In the genomic region with DNA sequence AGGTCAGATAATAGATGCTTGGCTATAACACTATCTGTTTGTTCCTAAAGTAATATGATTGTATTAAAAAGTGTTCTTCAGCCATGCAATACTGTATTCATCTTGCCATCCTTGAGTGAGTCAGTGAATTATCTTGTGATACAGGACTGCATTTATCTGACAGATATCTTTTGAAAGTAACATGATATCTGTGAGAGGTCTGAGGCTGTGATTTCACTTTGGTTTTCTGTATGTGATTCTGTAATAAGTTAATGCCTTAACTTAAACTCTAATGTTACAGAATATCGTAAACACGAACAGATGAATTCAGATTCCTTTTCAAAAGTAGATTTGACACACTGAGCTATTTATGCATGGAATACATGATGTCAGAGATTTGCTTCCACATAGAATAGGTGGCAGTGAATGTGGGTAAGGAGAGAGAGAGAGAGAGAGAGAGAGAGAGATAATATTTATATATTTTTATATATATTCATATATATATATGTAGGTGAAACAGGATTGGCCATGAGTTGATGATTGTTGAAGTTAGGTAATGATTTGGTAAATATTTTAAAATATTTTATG, we compare ENCODE assay signal across 2 cellular contexts.
TF ChIP-seq lines count a peak whose summit lies in the region.

No MANE protein-coding gene starts in this region.

TF ChIP-seq in H1, 55 proteins besides CTCF, POLR2A, EP300 and RAD21 (continued from another document and continues in another):
- TF ChIP-seq, protein P1, sequence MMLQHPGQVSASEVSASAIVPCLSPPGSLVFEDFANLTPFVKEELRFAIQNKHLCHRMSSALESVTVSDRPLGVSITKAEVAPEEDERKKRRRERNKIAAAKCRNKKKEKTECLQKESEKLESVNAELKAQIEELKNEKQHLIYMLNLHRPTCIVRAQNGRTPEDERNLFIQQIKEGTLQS (IDR thresholded peaks at IDR 0.05; ENCODE audit: insufficient read depth, low read depth, low read length) = no peak
- no peak for TF ChIP-seq CREB1 (IDR thresholded peaks at IDR 0.05)
- no peak for TF ChIP-seq SP2 (IDR thresholded peaks at IDR 0.05; ENCODE audit: low read length)
- no peak for TF ChIP-seq RXRA (IDR thresholded peaks at IDR 0.05; ENCODE audit: insufficient read depth, low read depth, low read length)
- no peak for TF ChIP-seq CBX5 (IDR thresholded peaks at IDR 0.05; ENCODE audit: low read depth, low read length)
- TF ChIP-seq JUN (IDR thresholded peaks at IDR 0.05; ENCODE audit: low read depth, low read length) = no peak
- no peak for TF ChIP-seq SUZ12 (IDR thresholded peaks at IDR 0.05; ENCODE audit: low read length)
- TF ChIP-seq, protein P2, sequence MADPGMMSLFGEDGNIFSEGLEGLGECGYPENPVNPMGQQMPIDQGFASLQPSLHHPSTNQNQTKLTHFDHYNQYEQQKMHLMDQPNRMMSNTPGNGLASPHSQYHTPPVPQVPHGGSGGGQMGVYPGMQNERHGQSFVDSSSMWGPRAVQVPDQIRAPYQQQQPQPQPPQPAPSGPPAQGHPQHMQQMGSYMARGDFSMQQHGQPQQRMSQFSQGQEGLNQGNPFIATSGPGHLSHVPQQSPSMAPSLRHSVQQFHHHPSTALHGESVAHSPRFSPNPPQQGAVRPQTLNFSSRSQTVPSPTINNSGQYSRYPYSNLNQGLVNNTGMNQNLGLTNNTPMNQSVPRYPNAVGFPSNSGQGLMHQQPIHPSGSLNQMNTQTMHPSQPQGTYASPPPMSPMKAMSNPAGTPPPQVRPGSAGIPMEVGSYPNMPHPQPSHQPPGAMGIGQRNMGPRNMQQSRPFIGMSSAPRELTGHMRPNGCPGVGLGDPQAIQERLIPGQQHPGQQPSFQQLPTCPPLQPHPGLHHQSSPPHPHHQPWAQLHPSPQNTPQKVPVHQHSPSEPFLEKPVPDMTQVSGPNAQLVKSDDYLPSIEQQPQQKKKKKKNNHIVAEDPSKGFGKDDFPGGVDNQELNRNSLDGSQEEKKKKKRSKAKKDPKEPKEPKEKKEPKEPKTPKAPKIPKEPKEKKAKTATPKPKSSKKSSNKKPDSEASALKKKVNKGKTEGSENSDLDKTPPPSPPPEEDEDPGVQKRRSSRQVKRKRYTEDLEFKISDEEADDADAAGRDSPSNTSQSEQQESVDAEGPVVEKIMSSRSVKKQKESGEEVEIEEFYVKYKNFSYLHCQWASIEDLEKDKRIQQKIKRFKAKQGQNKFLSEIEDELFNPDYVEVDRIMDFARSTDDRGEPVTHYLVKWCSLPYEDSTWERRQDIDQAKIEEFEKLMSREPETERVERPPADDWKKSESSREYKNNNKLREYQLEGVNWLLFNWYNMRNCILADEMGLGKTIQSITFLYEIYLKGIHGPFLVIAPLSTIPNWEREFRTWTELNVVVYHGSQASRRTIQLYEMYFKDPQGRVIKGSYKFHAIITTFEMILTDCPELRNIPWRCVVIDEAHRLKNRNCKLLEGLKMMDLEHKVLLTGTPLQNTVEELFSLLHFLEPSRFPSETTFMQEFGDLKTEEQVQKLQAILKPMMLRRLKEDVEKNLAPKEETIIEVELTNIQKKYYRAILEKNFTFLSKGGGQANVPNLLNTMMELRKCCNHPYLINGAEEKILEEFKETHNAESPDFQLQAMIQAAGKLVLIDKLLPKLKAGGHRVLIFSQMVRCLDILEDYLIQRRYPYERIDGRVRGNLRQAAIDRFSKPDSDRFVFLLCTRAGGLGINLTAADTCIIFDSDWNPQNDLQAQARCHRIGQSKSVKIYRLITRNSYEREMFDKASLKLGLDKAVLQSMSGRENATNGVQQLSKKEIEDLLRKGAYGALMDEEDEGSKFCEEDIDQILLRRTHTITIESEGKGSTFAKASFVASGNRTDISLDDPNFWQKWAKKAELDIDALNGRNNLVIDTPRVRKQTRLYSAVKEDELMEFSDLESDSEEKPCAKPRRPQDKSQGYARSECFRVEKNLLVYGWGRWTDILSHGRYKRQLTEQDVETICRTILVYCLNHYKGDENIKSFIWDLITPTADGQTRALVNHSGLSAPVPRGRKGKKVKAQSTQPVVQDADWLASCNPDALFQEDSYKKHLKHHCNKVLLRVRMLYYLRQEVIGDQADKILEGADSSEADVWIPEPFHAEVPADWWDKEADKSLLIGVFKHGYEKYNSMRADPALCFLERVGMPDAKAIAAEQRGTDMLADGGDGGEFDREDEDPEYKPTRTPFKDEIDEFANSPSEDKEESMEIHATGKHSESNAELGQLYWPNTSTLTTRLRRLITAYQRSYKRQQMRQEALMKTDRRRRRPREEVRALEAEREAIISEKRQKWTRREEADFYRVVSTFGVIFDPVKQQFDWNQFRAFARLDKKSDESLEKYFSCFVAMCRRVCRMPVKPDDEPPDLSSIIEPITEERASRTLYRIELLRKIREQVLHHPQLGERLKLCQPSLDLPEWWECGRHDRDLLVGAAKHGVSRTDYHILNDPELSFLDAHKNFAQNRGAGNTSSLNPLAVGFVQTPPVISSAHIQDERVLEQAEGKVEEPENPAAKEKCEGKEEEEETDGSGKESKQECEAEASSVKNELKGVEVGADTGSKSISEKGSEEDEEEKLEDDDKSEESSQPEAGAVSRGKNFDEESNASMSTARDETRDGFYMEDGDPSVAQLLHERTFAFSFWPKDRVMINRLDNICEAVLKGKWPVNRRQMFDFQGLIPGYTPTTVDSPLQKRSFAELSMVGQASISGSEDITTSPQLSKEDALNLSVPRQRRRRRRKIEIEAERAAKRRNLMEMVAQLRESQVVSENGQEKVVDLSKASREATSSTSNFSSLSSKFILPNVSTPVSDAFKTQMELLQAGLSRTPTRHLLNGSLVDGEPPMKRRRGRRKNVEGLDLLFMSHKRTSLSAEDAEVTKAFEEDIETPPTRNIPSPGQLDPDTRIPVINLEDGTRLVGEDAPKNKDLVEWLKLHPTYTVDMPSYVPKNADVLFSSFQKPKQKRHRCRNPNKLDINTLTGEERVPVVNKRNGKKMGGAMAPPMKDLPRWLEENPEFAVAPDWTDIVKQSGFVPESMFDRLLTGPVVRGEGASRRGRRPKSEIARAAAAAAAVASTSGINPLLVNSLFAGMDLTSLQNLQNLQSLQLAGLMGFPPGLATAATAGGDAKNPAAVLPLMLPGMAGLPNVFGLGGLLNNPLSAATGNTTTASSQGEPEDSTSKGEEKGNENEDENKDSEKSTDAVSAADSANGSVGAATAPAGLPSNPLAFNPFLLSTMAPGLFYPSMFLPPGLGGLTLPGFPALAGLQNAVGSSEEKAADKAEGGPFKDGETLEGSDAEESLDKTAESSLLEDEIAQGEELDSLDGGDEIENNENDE (IDR thresholded peaks at IDR 0.05; ENCODE audit: insufficient replicate concordance, low read length) = no peak
- no peak for TF ChIP-seq KDM5A (IDR thresholded peaks at IDR 0.05; ENCODE audit: low read length)
- no peak for TF ChIP-seq KDM1A (IDR thresholded peaks at IDR 0.05; ENCODE audit: borderline replicate concordance, low read length)
- TF ChIP-seq GTF2F1 (IDR thresholded peaks at IDR 0.05; ENCODE audit: borderline replicate concordance, low read depth, low read length) = no peak
- no peak for TF ChIP-seq SP1 (IDR thresholded peaks at IDR 0.05; ENCODE audit: low read depth, low read length)
- no peak for TF ChIP-seq KDM4A (IDR thresholded peaks at IDR 0.05; ENCODE audit: low read depth, low read length, severe bottlenecking)
- no peak for TF ChIP-seq SAP30 (IDR thresholded peaks at IDR 0.05; ENCODE audit: insufficient read depth, insufficient replicate concordance, low read length)
- no peak for TF ChIP-seq PHF8 (conservative IDR thresholded peaks at IDR 0.05; ENCODE audit: low read depth, low read length)
- TF ChIP-seq ZNF274 (IDR thresholded peaks at IDR 0.05; ENCODE audit: borderline replicate concordance, extremely low read depth, low read length) = no peak

TF ChIP-seq in neural cell, 6 proteins besides CTCF, POLR2A, EP300 and RAD21:
- TF ChIP-seq, protein P3, sequence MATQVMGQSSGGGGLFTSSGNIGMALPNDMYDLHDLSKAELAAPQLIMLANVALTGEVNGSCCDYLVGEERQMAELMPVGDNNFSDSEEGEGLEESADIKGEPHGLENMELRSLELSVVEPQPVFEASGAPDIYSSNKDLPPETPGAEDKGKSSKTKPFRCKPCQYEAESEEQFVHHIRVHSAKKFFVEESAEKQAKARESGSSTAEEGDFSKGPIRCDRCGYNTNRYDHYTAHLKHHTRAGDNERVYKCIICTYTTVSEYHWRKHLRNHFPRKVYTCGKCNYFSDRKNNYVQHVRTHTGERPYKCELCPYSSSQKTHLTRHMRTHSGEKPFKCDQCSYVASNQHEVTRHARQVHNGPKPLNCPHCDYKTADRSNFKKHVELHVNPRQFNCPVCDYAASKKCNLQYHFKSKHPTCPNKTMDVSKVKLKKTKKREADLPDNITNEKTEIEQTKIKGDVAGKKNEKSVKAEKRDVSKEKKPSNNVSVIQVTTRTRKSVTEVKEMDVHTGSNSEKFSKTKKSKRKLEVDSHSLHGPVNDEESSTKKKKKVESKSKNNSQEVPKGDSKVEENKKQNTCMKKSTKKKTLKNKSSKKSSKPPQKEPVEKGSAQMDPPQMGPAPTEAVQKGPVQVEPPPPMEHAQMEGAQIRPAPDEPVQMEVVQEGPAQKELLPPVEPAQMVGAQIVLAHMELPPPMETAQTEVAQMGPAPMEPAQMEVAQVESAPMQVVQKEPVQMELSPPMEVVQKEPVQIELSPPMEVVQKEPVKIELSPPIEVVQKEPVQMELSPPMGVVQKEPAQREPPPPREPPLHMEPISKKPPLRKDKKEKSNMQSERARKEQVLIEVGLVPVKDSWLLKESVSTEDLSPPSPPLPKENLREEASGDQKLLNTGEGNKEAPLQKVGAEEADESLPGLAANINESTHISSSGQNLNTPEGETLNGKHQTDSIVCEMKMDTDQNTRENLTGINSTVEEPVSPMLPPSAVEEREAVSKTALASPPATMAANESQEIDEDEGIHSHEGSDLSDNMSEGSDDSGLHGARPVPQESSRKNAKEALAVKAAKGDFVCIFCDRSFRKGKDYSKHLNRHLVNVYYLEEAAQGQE (IDR thresholded peaks at IDR 0.05; ENCODE audit: borderline replicate concordance) = peak; percentile 37
- TF ChIP-seq MXI1 (conservative IDR thresholded peaks at IDR 0.05; ENCODE audit: poor library complexity, severe bottlenecking) (no peak), POLR2AphosphoS5 (IDR thresholded peaks at IDR 0.05) (peak; percentile 54)
